In the genomic region with DNA sequence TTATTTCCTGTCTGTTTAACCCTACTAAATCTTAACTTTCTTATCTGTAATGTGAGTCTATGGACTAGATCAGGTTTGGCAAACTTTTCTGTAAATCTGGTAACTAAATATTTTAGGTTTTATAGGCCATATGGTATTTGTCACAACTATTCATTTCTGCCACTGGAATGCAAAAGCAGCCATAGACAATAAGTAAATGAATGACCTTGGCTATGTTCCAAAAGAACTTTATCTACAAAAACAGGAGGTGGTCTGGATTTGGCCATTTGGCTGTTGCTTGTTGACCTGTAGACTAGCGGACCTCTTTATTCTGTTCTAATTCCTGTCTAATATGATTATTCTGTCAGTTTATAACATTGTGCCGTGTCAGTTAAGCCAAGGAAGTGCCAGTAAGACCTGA, we compare ENCODE assay signal across 15 cellular contexts.
DNase-seq lines count a peak whose midpoint lies in the region; ATAC-seq and TF ChIP-seq lines count a peak whose summit lies in the region.
"Had no signal": no experiment of that assay in that cellular context is flagged by ENCODE, and none has a peak within 500 bp of the region (broad histone marks: within the 10 kb centered on the region; RNA-seq: fewer than 3 reads in every experiment).

No MANE protein-coding gene starts in this region.

- no peak for ATAC-seq in HG03280 (IDR thresholded peaks at IDR 0.05; ENCODE audit: unreplicated experiment)
- ATAC-seq: HCT116, pancreas had no signal

- H3K27ac ChIP-seq in temporal lobe (ENCODE audit: low read depth, low read length) = peak overlapping the region; percentile 41
- H3K27ac ChIP-seq: brain microvascular endothelial cell, pancreas had no signal

- in situ Hi-C loops in astrocyte of the cerebellum (cut with HindIII; ENCODE audit: low sequenced_read_pairs) = no loop called here

- no peak for TF ChIP-seq CTCF in astrocyte of the cerebellum (IDR thresholded peaks at IDR 0.05; ENCODE audit: low read depth, low read length, missing control alignments)

- DNase-seq in OCI-M1 (lab: John Stamatoyannopoulos, UW) (peak; percentile 5), astrocyte of the cerebellum (ENCODE audit: low read depth) (peak; percentile 67), lung microvascular endothelial cell (ENCODE audit: low read depth in 2 of 2) (peak; percentile 65 to 72), GF-D8 (lab: John Stamatoyannopoulos, UW) (no peak)
- DNase-seq in NK-92 treated with Interleukin-12 subunit alpha and Interleukin-12 subunit beta, amount 100 ng/mL, for 24 hours (lab: John Stamatoyannopoulos, UW) = no peak
- DNase-seq: activated CD4-positive, alpha-beta memory T cell treated with anti-CD3 and anti-CD28 coated beads, Interleukin-2, amount 10 ng/mL, durations not matched to agents 7 days and 5 days; activated effector memory CD4-positive, alpha-beta T cell treated with Interleukin-2 at 50 U/mL for 16 hours; brain microvascular endothelial cell; CD4-positive, alpha-beta T cell; MV-4-11; pancreas; stimulated activated CD4-positive, alpha-beta T cell treated with anti-CD3 and anti-CD28 coated beads, Interleukin-4, amount 100 ng/mL, for 1 hour had no signal

- no peak overlapping the region for H3K4me3 ChIP-seq in astrocyte of the cerebellum (ENCODE audit: low read depth, low read length)
- H3K4me3 ChIP-seq: pancreas had no signal

Comparison
In these comparisons a context has a peak if more than half of its experiments do, and no peak if none do; other contexts are left out.
1. DNase-seq: peak in OCI-M1 (single experiment), astrocyte of the cerebellum (single experiment) and lung microvascular endothelial cell (2 of 2); none in NK-92 treated with Interleukin-12 subunit alpha and Interleukin-12 subunit beta, amount 100 ng/mL, for 24 hours (single experiment) and GF-D8 (single experiment).